In genomic region chr5:172525633-172526360, GRCh38 we compare ENCODE assay signal across 16 cellular contexts.
DNase-seq lines count a peak whose midpoint lies in the region; ATAC-seq, FAIRE-seq and TF ChIP-seq lines count a peak whose summit lies in the region.
"Had no signal": no experiment of that assay in that cellular context is flagged by ENCODE, and none has a peak within 500 bp of the region (broad histone marks: within the 10 kb centered on the region; RNA-seq: fewer than 3 reads in every experiment).

No MANE protein-coding gene starts in this region.

- TF ChIP-seq CTCF in right atrium auricular region (IDR thresholded peaks at IDR 0.05) (no peak), mucosa of descending colon (IDR thresholded peaks at IDR 0.05) (no peak)

- 64 to 78% (median 67%) methylated on average over 6 of the region's 6 CpGs for WGBS in small intestine, 3 donors

- FAIRE-seq in small intestine (lab: Jason Lieb, UNC) = no peak
- FAIRE-seq: A549, GM12878, K562 had no signal

- H3K36me3 ChIP-seq in right atrium auricular region = no peaks in the 10 kb centered on the region
- H3K36me3 ChIP-seq in mucosa of descending colon (ENCODE audit: low read depth) = no peaks in the 10 kb centered on the region
- no peaks in the 10 kb centered on the region for H3K36me3 ChIP-seq in small intestine (ENCODE audit: control insufficient read depth in 2 of 2, insufficient read depth in 2 of 2, low read length in 2 of 2)

- H3K27ac ChIP-seq in right atrium auricular region (no peak overlapping the region), small intestine (ENCODE audit: low read depth in 1 of 2, low read length in 1 of 2) (no peak overlapping the region)
- H3K27ac ChIP-seq: A549 had no signal

- H3K27me3 ChIP-seq in right atrium auricular region (no peaks in the 10 kb centered on the region), small intestine (ENCODE audit: control insufficient read depth in 2 of 2, insufficient read depth in 2 of 2, low read length in 2 of 2) (no peaks in the 10 kb centered on the region)

- H3K4me3 ChIP-seq in right atrium auricular region (no peak overlapping the region), mucosa of descending colon (no peak overlapping the region), small intestine (ENCODE audit: low read depth in 1 of 2, low read length in 2 of 2) (no peak overlapping the region)
- H3K4me3 ChIP-seq: A549, GM12878, K562 had no signal

- H3K9me3 ChIP-seq in right atrium auricular region (peaks cover 0 to 16% of the 10 kb centered on the region in 2 donors), mucosa of descending colon (peaks cover 11% of the 10 kb centered on the region), small intestine (ENCODE audit: control insufficient read depth, low read depth) (no peaks in the 10 kb centered on the region)

- H3K4me1 ChIP-seq in right atrium auricular region (no peaks in the 10 kb centered on the region), mucosa of descending colon (ENCODE audit: low read depth) (peaks cover 2% of the 10 kb centered on the region), small intestine (ENCODE audit: control insufficient read depth in 2 of 2, insufficient read depth in 1 of 2, low read depth in 1 of 2, low read length in 1 of 2) (no peaks in the 10 kb centered on the region)
- H3K4me1 ChIP-seq: A549 had no signal

- intact Hi-C loops in Right ventricle myocardium superior (cut with DNase I) (no loop called here), mucosa of descending colon (cut with DNase I, micrococcal nuclease) (no loop called here)

- ATAC-seq in Right ventricle myocardium superior (ENCODE audit: poor library complexity) (no peak), mucosa of descending colon (peak; percentile 71)
- ATAC-seq: A549, GM12878, K562 had no signal

- DNase-seq in right atrium auricular region (ENCODE audit: low spot score) = peak; percentile 18
- DNase-seq in Right ventricle myocardium superior = no peak
- no peak for DNase-seq in mucosa of descending colon
- DNase-seq in small intestine = peak; percentile 50
- DNase-seq in SHP77 (lab: John Stamatoyannopoulos, UW) = no peak
- DNase-seq in effector CD4-positive, alpha-beta T cell = no peak
- DNase-seq in DMS 273 treated with DMSO at 0.1 percent for 48 hours (lab: John Stamatoyannopoulos, UW) = no peak
- DNase-seq: C1 segment of cervical spinal cord, GDM1, GOT3, NCI-H187, NCI-H345, NCI-H526 treated with DMSO at 0.1 percent for 48 hours had no signal

Comparison
In these comparisons a context has a peak if more than half of its experiments do, and no peak if none do; other contexts are left out.
1. DNase-seq: peak in right atrium auricular region (single experiment) and small intestine (single experiment); none in Right ventricle myocardium superior (single experiment), mucosa of descending colon (0 of 3), SHP77 (0 of 2), effector CD4-positive, alpha-beta T cell (single experiment) and DMS 273 treated with DMSO at 0.1 percent for 48 hours (single experiment).